8 cellular contexts compared by ENCODE assay signal in the genomic region with DNA sequence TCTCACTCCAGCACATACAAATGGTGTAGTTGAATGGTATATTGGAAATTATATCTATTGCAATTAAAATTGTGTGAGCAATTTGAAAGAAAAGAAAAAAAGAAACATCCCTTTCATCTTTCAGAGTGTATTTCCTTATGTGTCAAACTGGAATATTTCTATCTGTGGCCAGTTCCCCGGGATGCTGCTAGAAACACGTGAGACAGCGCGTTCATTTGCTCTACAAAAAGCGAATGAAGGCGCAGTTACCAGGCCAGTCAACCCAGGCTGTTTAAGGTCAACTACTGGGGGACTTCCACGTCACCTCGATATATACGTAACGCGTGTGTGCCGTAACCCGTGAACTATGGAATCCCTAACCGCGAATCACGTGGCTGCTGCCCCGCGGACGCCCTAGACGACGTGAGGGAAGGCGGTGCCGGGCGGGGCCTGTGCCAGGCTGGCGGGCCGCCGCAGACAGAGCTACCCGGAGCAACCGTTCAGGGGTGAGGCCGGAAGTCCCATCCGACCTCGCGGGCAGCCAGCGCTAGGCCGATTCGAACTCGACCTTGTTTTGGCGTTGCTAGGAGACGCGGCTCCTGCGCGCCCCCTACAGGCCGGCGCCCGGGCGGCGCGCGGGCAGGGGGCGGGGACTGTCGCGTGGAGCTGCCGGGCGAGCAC. TPM values are rescaled to one million over a fixed set of nuclear protein-coding genes. Genes with fewer than 3 reads are reported as not detected.
A peak's percentile ranks its signal among the peaks of the same experiment; 100 is the strongest.
DNase-seq lines count a peak whose midpoint lies in the region; ATAC-seq and TF ChIP-seq lines count a peak whose summit lies in the region.

No MANE protein-coding gene starts in this region.

- no peaks in the 10 kb centered on the region for H3K27me3 ChIP-seq in left lung

- no peaks in the 10 kb centered on the region for H3K9me3 ChIP-seq in left lung

- peaks cover 27% of the 10 kb centered on the region for H3K4me1 Mint-ChIP-seq in activated CD4-positive, alpha-beta T cell treated with anti-CD3 and anti-CD28 coated beads, Interleukin-2, amount 10 ng/mL, durations not matched to agents 24 days and 14 days

- no peaks in the 10 kb centered on the region for H3K36me3 Mint-ChIP-seq in activated CD4-positive, alpha-beta T cell treated with anti-CD3 and anti-CD28 coated beads, Interleukin-2, amount 10 ng/mL, durations not matched to agents 24 days and 14 days (ENCODE audit: low read depth)

- DNase-seq in AML-193 (lab: John Stamatoyannopoulos, UW) (peak; percentile 60 to 64), GM19238 (ENCODE audit: insufficient read length, low spot score) (peak; percentile 66), NCI-H460 (ENCODE audit: extremely low read depth, low read depth) (peak; percentile 96), dedifferentiated amniotic fluid mesenchymal stem cell (ENCODE audit: extremely low spot score) (peak; percentile 54), left lung (peak; percentile 97)
- peak; percentile 98 for DNase-seq in activated CD4-positive, alpha-beta T cell treated with anti-CD3 and anti-CD28 coated beads, Interleukin-2, amount 10 ng/mL, durations not matched to agents 24 days and 14 days
- peak; percentile 92 to 94 for DNase-seq in stimulated activated CD4-positive, alpha-beta T cell treated with anti-CD3 and anti-CD28 coated beads, Interleukin-2, amount 100 ng/mL, for 48 hours

- H3K4me3 Mint-ChIP-seq in activated CD4-positive, alpha-beta T cell treated with anti-CD3 and anti-CD28 coated beads, Interleukin-2, amount 10 ng/mL, durations not matched to agents 24 days and 14 days, result peak overlapping the region; percentile 91

- intact Hi-C loops in activated CD4-positive, alpha-beta T cell treated with anti-CD3 and anti-CD28 coated beads, Interleukin-2, amount 10 ng/mL, durations not matched to agents 24 days and 14 days (cut with micrococcal nuclease), result loop anchor here (1.0 to 10.0 kb wide), 6 partner anchors 33 to 475 kb away; partner anchors contain the start of genes TMEM106B and VWDE
- intact Hi-C loops in left lung (cut with DNase I), result no loop called here

- no peaks in the 10 kb centered on the region for H3K9me3 Mint-ChIP-seq in activated CD4-positive, alpha-beta T cell treated with anti-CD3 and anti-CD28 coated beads, Interleukin-2, amount 10 ng/mL, durations not matched to agents 24 days and 14 days

- ATAC-seq in HG03432 (IDR thresholded peaks at IDR 0.05; ENCODE audit: unreplicated experiment), result peak; percentile 84
- peak; percentile 90 for ATAC-seq in left lung

- H3K4me3 ChIP-seq in left lung, result peak overlapping the region; percentile 89 to 94

- peak; percentile 97 to 98 for TF ChIP-seq CTCF in left lung (IDR thresholded peaks at IDR 0.05)

- H3K27me3 Mint-ChIP-seq in activated CD4-positive, alpha-beta T cell treated with anti-CD3 and anti-CD28 coated beads, Interleukin-2, amount 10 ng/mL, durations not matched to agents 24 days and 14 days, result no peaks in the 10 kb centered on the region

- H3K36me3 ChIP-seq in left lung, result no peaks in the 10 kb centered on the region

- H3K4me1 ChIP-seq in left lung, result peaks cover 7 to 11% of the 10 kb centered on the region in 2 donors

- peak overlapping the region; percentile 89 to 96 for H3K27ac ChIP-seq in left lung

- H3K27ac Mint-ChIP-seq in activated CD4-positive, alpha-beta T cell treated with anti-CD3 and anti-CD28 coated beads, Interleukin-2, amount 10 ng/mL, durations not matched to agents 24 days and 14 days, result peak overlapping the region; percentile 98

RNA-seq across cellular contexts. Expression of gene ARL4A, which starts 1.1 kb away (rescaled TPM):
- 44.0 and 51.8 TPM in 2 replicates for total RNA-seq in NCI-H460 (2014; rRNA removed; shearing (Covaris generic))
- polyA plus RNA-seq in NCI-H460 (2014; cell fraction: nucleus; rRNA removed), result 30.7 and 35.7 TPM in 2 replicates
- total RNA-seq in activated CD4-positive, alpha-beta T cell treated with anti-CD3 and anti-CD28 coated beads, Interleukin-2, amount 10 ng/mL, durations not matched to agents 24 days and 14 days, result 8.9 and 11.0 TPM in 2 replicates
- total RNA-seq in left lung, result 10 to 100 TPM; 18.4 to 27.0 TPM

Comparison
In these comparisons a context has a peak if more than half of its experiments do, and no peak if none do; other contexts are left out.
1. Peak in every context shown above with its lines: DNase-seq, ATAC-seq, H3K4me3 ChIP-seq and H3K27ac ChIP-seq.